In genomic region chr12:128671528-128672042, GRCh38 we compare ENCODE assay signal across 1 cellular context.
TF ChIP-seq lines count a peak whose summit lies in the region.

No MANE protein-coding gene starts in this region.

TF ChIP-seq in K562, 482 proteins besides CTCF, POLR2A, EP300 and RAD21 (continued from another document):
- TF ChIP-seq NR2C2 (CRISPR knock-in tag; IDR thresholded peaks at IDR 0.05) = no peak
- TF ChIP-seq NR2C2 (tag; IDR thresholded peaks at IDR 0.05) = peak; percentile 23; the same call in 1 of the 2 replicates
- no peak for TF ChIP-seq MIER1 (IDR thresholded peaks at IDR 0.05; ENCODE audit: low read depth)
- TF ChIP-seq CAMTA2 (CRISPR knock-in tag; conservative IDR thresholded peaks at IDR 0.05) = no peak
- TF ChIP-seq NFATC3 (IDR thresholded peaks at IDR 0.05) = no peak
- no peak for TF ChIP-seq ZNF584 (CRISPR knock-in tag; IDR thresholded peaks at IDR 0.05; ENCODE audit: low read depth)
- TF ChIP-seq RFX7 (CRISPR knock-in tag; IDR thresholded peaks at IDR 0.05) = no peak
- no peak for TF ChIP-seq POLR2H (tag; IDR thresholded peaks at IDR 0.05; ENCODE audit: low read depth)
- TF ChIP-seq GTF2A2 (tag; IDR thresholded peaks at IDR 0.05) = no peak
- no peak for TF ChIP-seq MYBL2 (IDR thresholded peaks at IDR 0.05; ENCODE audit: low read depth)
- no peak for TF ChIP-seq MYBL2 (CRISPR knock-in tag; IDR thresholded peaks at IDR 0.05; ENCODE audit: borderline replicate concordance)
- no peak for TF ChIP-seq BCLAF1 (IDR thresholded peaks at IDR 0.05; ENCODE audit: borderline replicate concordance in 1 of 2, control insufficient read depth in 1 of 2, low read depth in 2 of 2, low read length in 1 of 2)
- TF ChIP-seq TEAD2 (tag; IDR thresholded peaks at IDR 0.05) = 0 out of 2 replicates have a peak, but pooled peaks have one; percentile 41
- TF ChIP-seq THRA (IDR thresholded peaks at IDR 0.05) = no peak
- TF ChIP-seq NR2C1 (IDR thresholded peaks at IDR 0.05) = peak; percentile 75
- peak; percentile 53; the same call in 1 of the 2 replicates for TF ChIP-seq NR2C1 (tag; IDR thresholded peaks at IDR 0.05)
TF ChIP-seq in K562: peak in this region for 7.
